Comparison of ENCODE assay signal across 11 cellular contexts in genomic region chr16:71900336-71900735, GRCh38. TPM values are rescaled to one million over a fixed set of nuclear protein-coding genes. Genes with fewer than 3 reads are reported as not detected.
DNase-seq lines count a peak whose midpoint lies in the region; ATAC-seq and TF ChIP-seq lines count a peak whose summit lies in the region.
"Had no signal": no experiment of that assay in that cellular context is flagged by ENCODE, and none has a peak within 500 bp of the region (broad histone marks: within the 10 kb centered on the region; RNA-seq: fewer than 3 reads in every experiment).

No MANE protein-coding gene starts in this region.

- H3K4me3 ChIP-seq in cardiac muscle cell, result no peak overlapping the region
- H3K4me3 ChIP-seq in uterus, result no peak overlapping the region

- no peaks in the 10 kb centered on the region for H3K27me3 ChIP-seq in cardiac muscle cell
- no peaks in the 10 kb centered on the region for H3K27me3 ChIP-seq in uterus

- peaks cover 9% of the 10 kb centered on the region for H3K4me1 ChIP-seq in cardiac muscle cell (ENCODE audit: low read depth)
- H3K4me1 ChIP-seq in uterus, result peaks cover 0 to 9% of the 10 kb centered on the region in 2 donors
- H3K4me1 ChIP-seq: Caco-2 had no signal

- H3K4me1 Mint-ChIP-seq in activated T-helper 1 cell treated with anti-CD3 and anti-CD28 coated beads, Interleukin-12 subunit alpha, Interleukin-12 subunit beta, Interleukin-2, Interleukin-4 antibody, amounts not matched to agents 30 ng/mL and 10 ng/mL and 1 ng/mL, durations not matched to agents 14 hours and 24 hours and 36 hours (ENCODE audit: low read depth), result peaks cover 35% of the 10 kb centered on the region

- peak overlapping the region; percentile 70 for H3K27ac ChIP-seq in cardiac muscle cell
- peak overlapping the region; percentile 34 to 65 for H3K27ac ChIP-seq in uterus

- TF ChIP-seq CTCF in cardiac muscle cell (IDR thresholded peaks at IDR 0.05; ENCODE audit: low read depth, low read length) (no peak), uterus (IDR thresholded peaks at IDR 0.05) (no peak)

- H3K9me3 ChIP-seq in cardiac muscle cell (ENCODE audit: low read depth), result no peaks in the 10 kb centered on the region
- no peaks in the 10 kb centered on the region for H3K9me3 ChIP-seq in uterus
- H3K9me3 ChIP-seq: Caco-2 had no signal

- H3K36me3 ChIP-seq in cardiac muscle cell, result no peaks in the 10 kb centered on the region
- H3K36me3 ChIP-seq in uterus, result no peaks in the 10 kb centered on the region

- no peaks in the 10 kb centered on the region for H3K9me3 Mint-ChIP-seq in activated T-helper 1 cell treated with anti-CD3 and anti-CD28 coated beads, Interleukin-12 subunit alpha, Interleukin-12 subunit beta, Interleukin-2, Interleukin-4 antibody, amounts not matched to agents 30 ng/mL and 10 ng/mL and 1 ng/mL, durations not matched to agents 14 hours and 24 hours and 36 hours

- H3K4me3 Mint-ChIP-seq in activated T-helper 1 cell treated with anti-CD3 and anti-CD28 coated beads, Interleukin-12 subunit alpha, Interleukin-12 subunit beta, Interleukin-2, Interleukin-4 antibody, amounts not matched to agents 30 ng/mL and 10 ng/mL and 1 ng/mL, durations not matched to agents 14 hours and 24 hours and 36 hours, result peak overlapping the region; percentile 49

- DNase-seq in cardiac muscle cell (ENCODE audit: low read depth in 1 of 2, low spot score in 1 of 2) (peak in 1 of 2 donors; percentile 38), Right ventricle myocardium inferior (ENCODE audit: missing footprints) (no peak), left lobe of liver (ENCODE audit: low spot score) (no peak), uterus (no peak), SK-N-DZ (ENCODE audit: low spot score) (no peak)
- DNase-seq in activated T-helper 1 cell treated with anti-CD3 and anti-CD28 coated beads, Interleukin-12 subunit alpha, Interleukin-12 subunit beta, Interleukin-2, Interleukin-4 antibody, amounts not matched to agents 30 ng/mL and 10 ng/mL and 1 ng/mL, durations not matched to agents 14 hours and 24 hours and 36 hours (ENCODE audit: low spot score), result no peak
- DNase-seq in effector CD8-positive, alpha-beta T cell (lab: John Stamatoyannopoulos, UW), result no peak
- DNase-seq: activated CD4-positive, alpha-beta T cell treated with anti-CD3 and anti-CD28 coated beads, Interleukin-2, amount 50 U/mL, for 1 hour; Caco-2; NCI-H82 had no signal

- TF ChIP-seq POLR2A in uterus (IDR thresholded peaks at IDR 0.05), result no peak

- ATAC-seq in Right ventricle myocardium inferior, result no peak
- peak; percentile 8 for ATAC-seq in left lobe of liver
- ATAC-seq in GM21825 (IDR thresholded peaks at IDR 0.05; ENCODE audit: unreplicated experiment), result no peak

- H3K36me3 Mint-ChIP-seq in activated T-helper 1 cell treated with anti-CD3 and anti-CD28 coated beads, Interleukin-12 subunit alpha, Interleukin-12 subunit beta, Interleukin-2, Interleukin-4 antibody, amounts not matched to agents 30 ng/mL and 10 ng/mL and 1 ng/mL, durations not matched to agents 14 hours and 24 hours and 36 hours (ENCODE audit: low read depth), result peaks cover 16% of the 10 kb centered on the region

- intact Hi-C loops in Right ventricle myocardium inferior (cut with DNase I) (no loop called here), uterus (cut with DNase I; ENCODE audit: low total_unique reads) (no loop called here)
- intact Hi-C loops in activated T-helper 1 cell treated with anti-CD3 and anti-CD28 coated beads, Interleukin-12 subunit alpha, Interleukin-12 subunit beta, Interleukin-2, Interleukin-4 antibody, amounts not matched to agents 30 ng/mL and 10 ng/mL and 1 ng/mL, durations not matched to agents 14 hours and 24 hours and 36 hours (cut with micrococcal nuclease), result no loop called here

- H3K27ac Mint-ChIP-seq in activated T-helper 1 cell treated with anti-CD3 and anti-CD28 coated beads, Interleukin-12 subunit alpha, Interleukin-12 subunit beta, Interleukin-2, Interleukin-4 antibody, amounts not matched to agents 30 ng/mL and 10 ng/mL and 1 ng/mL, durations not matched to agents 14 hours and 24 hours and 36 hours, result peak overlapping the region; percentile 48

- H3K27me3 Mint-ChIP-seq in activated T-helper 1 cell treated with anti-CD3 and anti-CD28 coated beads, Interleukin-12 subunit alpha, Interleukin-12 subunit beta, Interleukin-2, Interleukin-4 antibody, amounts not matched to agents 30 ng/mL and 10 ng/mL and 1 ng/mL, durations not matched to agents 14 hours and 24 hours and 36 hours (ENCODE audit: insufficient read depth), result no peaks in the 10 kb centered on the region

RNA-seq across cellular contexts. Expression of gene IST1, which starts 5.0 kb away (rescaled TPM):
- total RNA-seq in cardiac muscle cell, result 180 and 248 TPM in 2 replicates
- polyA plus RNA-seq in cardiac muscle cell, result 164 and 227 TPM in 2 replicates
- 114 TPM for total RNA-seq in Right ventricle myocardium inferior
- total RNA-seq in activated T-helper 1 cell treated with anti-CD3 and anti-CD28 coated beads, Interleukin-12 subunit alpha, Interleukin-12 subunit beta, Interleukin-2, Interleukin-4 antibody, amounts not matched to agents 30 ng/mL and 10 ng/mL and 1 ng/mL, durations not matched to agents 14 hours and 24 hours and 36 hours, result 156 and 169 TPM in 2 replicates
- 56.2 TPM for total RNA-seq in left lobe of liver
- total RNA-seq in uterus, result 100 to 1,000 TPM; 172 to 301 (median 207) TPM
- polyA plus RNA-seq in SK-N-DZ (2014; cell fraction: cytosol; rRNA removed), result 403 and 436 TPM in 2 replicates
- polyA plus RNA-seq in SK-N-DZ (2014; cell fraction: nucleus; rRNA removed), result 316 and 411 TPM in 2 replicates

RNA-seq across cellular contexts. Expression of gene ZNF821, which starts 16.4 kb away (rescaled TPM):
- 24.9 and 25.1 TPM in 2 replicates for total RNA-seq in cardiac muscle cell
- 19.6 and 28.7 TPM in 2 replicates for polyA plus RNA-seq in cardiac muscle cell
- total RNA-seq in Right ventricle myocardium inferior, result 2.5 TPM
- total RNA-seq in activated T-helper 1 cell treated with anti-CD3 and anti-CD28 coated beads, Interleukin-12 subunit alpha, Interleukin-12 subunit beta, Interleukin-2, Interleukin-4 antibody, amounts not matched to agents 30 ng/mL and 10 ng/mL and 1 ng/mL, durations not matched to agents 14 hours and 24 hours and 36 hours, result 6.4 and 7.4 TPM in 2 replicates
- 2.4 TPM for total RNA-seq in left lobe of liver
- total RNA-seq in uterus, result 10 to 100 TPM in 2 of 4 donors, 1 to 10 TPM in 1, under 1 TPM in 1; 0.59 to 16.9 (median 7.4) TPM
- polyA plus RNA-seq in SK-N-DZ (2014; cell fraction: cytosol; rRNA removed), result 46.7 and 88.4 TPM in 2 replicates
- 37.9 and 43.1 TPM in 2 replicates for polyA plus RNA-seq in SK-N-DZ (2014; cell fraction: nucleus; rRNA removed)

RNA-seq across cellular contexts. Expression of gene ATXN1L, which starts 54.6 kb away (rescaled TPM):
- total RNA-seq in cardiac muscle cell (16.0 and 20.9 TPM in 2 replicates), Right ventricle myocardium inferior (13.4 TPM), left lobe of liver (10.0 TPM), uterus (10 to 100 TPM in 3 of 4 donors, 1 to 10 TPM in 1; 4.7 to 33.1 (median 23.4) TPM)
- polyA plus RNA-seq in cardiac muscle cell, result 6.8 and 12.6 TPM in 2 replicates
- 20.1 and 20.6 TPM in 2 replicates for total RNA-seq in activated T-helper 1 cell treated with anti-CD3 and anti-CD28 coated beads, Interleukin-12 subunit alpha, Interleukin-12 subunit beta, Interleukin-2, Interleukin-4 antibody, amounts not matched to agents 30 ng/mL and 10 ng/mL and 1 ng/mL, durations not matched to agents 14 hours and 24 hours and 36 hours
- 10.3 and 10.6 TPM in 2 replicates for polyA plus RNA-seq in SK-N-DZ (2014; cell fraction: cytosol; rRNA removed)
- polyA plus RNA-seq in SK-N-DZ (2014; cell fraction: nucleus; rRNA removed), result 8.5 and 13.5 TPM in 2 replicates
